8 cellular contexts compared by ENCODE assay signal in genomic region chr20:25294459-25295385, GRCh38. TPM values are rescaled to one million over a fixed set of nuclear protein-coding genes. Genes with fewer than 3 reads are reported as not detected.
DNase-seq lines count a peak whose midpoint lies in the region; ATAC-seq and TF ChIP-seq lines count a peak whose summit lies in the region.

No MANE protein-coding gene starts in this region.

- H3K27ac ChIP-seq in RWPE1 (peak overlapping the region; percentile 73), uterus (no peak overlapping the region)

- CTCF ChIA-PET in RWPE1 (lab: Yijun Ruan, JAX): interaction anchor here (0.6 to 1.6 kb wide), 3 partner anchors 7 to 104 kb away, joined by 3 to 9 read pairs (median 3); no protein-coding TSS in a partner anchor

- no peaks in the 10 kb centered on the region for H3K4me1 ChIP-seq in uterus

- H3K36me3 Mint-ChIP-seq in progenitor cell of endocrine pancreas (ENCODE audit: insufficient read depth): peaks cover 9% of the 10 kb centered on the region

- TF ChIP-seq POLR2A in uterus (IDR thresholded peaks at IDR 0.05): no peak

- H3K4me3 Mint-ChIP-seq in progenitor cell of endocrine pancreas (ENCODE audit: low read depth): no peak overlapping the region

- H3K4me1 Mint-ChIP-seq in progenitor cell of endocrine pancreas (ENCODE audit: low read depth): no peaks in the 10 kb centered on the region

- TF ChIP-seq CTCF in RWPE1 (conservative IDR thresholded peaks at IDR 0.05; ENCODE audit: low read depth) (peak; percentile 75), progenitor cell of endocrine pancreas (IDR thresholded peaks at IDR 0.05; ENCODE audit: unreplicated experiment) (peak; percentile 85), uterus (IDR thresholded peaks at IDR 0.05) (peak; percentile 62 to 84 (median 69))

- no peak overlapping the region for H3K27ac Mint-ChIP-seq in progenitor cell of endocrine pancreas

- no peaks in the 10 kb centered on the region for H3K9me3 ChIP-seq in uterus

- no peaks in the 10 kb centered on the region for H3K36me3 ChIP-seq in uterus

- H3K9me3 Mint-ChIP-seq in progenitor cell of endocrine pancreas (ENCODE audit: low read depth): no peaks in the 10 kb centered on the region

- intact Hi-C loops in uterus (cut with DNase I; ENCODE audit: low total_unique reads): loop anchor here (10.0 kb wide), 1 partner anchor 100 kb away; the partner anchor contains the start of gene ABHD12

- H3K27me3 ChIP-seq in uterus: no peaks in the 10 kb centered on the region

- POLR2A ChIA-PET in RWPE1 (lab: Yijun Ruan, JAX; ENCODE audit: low non-redundant PET): no interaction called here

- H3K4me3 ChIP-seq in uterus: no peak overlapping the region

- H3K27me3 Mint-ChIP-seq in progenitor cell of endocrine pancreas: no peaks in the 10 kb centered on the region

- ATAC-seq in HG03159 (IDR thresholded peaks at IDR 0.05; ENCODE audit: unreplicated experiment) (peak; percentile 35), HG03025 (IDR thresholded peaks at IDR 0.05; ENCODE audit: low FRiP score, unreplicated experiment) (no peak)

- DNase-seq in EH (ENCODE audit: low read depth) (peak; percentile 66), RWPE1 (ENCODE audit: low spot score) (peak; percentile 50), globus pallidus (ENCODE audit: low spot score) (peak; percentile 56), progenitor cell of endocrine pancreas (ENCODE audit: low spot score, unreplicated experiment) (peak; percentile 65), uterus (peak; percentile 47 to 54)
- peak; percentile 83 for DNase-seq in activated effector memory CD4-positive, alpha-beta T cell treated with anti-CD3 and anti-CD28 coated beads, Interleukin-2, amount 50 U/mL, for 16 hours

RNA-seq across cellular contexts. Expression of gene PYGB, which starts 46.8 kb away (rescaled TPM):
- 54.4 and 54.9 TPM in 2 replicates for total RNA-seq in progenitor cell of endocrine pancreas
- 10 to 100 TPM; 26.2 to 87.9 (median 49.8) TPM for total RNA-seq in uterus
